20 cellular contexts compared by ENCODE assay signal in genomic region chr2:73088211-73088610, GRCh38. TPM values are rescaled to one million over a fixed set of nuclear protein-coding genes. Genes with fewer than 3 reads are reported as not detected.
DNase-seq lines count a peak whose midpoint lies in the region; ATAC-seq, FAIRE-seq and TF ChIP-seq lines count a peak whose summit lies in the region.
"Had no signal": no experiment of that assay in that cellular context is flagged by ENCODE, and none has a peak within 500 bp of the region (broad histone marks: within the 10 kb centered on the region; RNA-seq: fewer than 3 reads in every experiment).

No MANE protein-coding gene starts in this region.

- H3K4me1 Mint-ChIP-seq in astrocyte (ENCODE audit: low read depth, unreplicated experiment) (peaks cover 66% of the 10 kb centered on the region), nephron progenitor cell (peaks cover 38% of the 10 kb centered on the region), neural progenitor cell (peaks cover 27% of the 10 kb centered on the region)

- H3K79me1 ChIP-seq in IMR-90 (ENCODE audit: low read depth in 1 of 2, low read length in 2 of 2), result peaks cover 34 to 97% of the 10 kb centered on the region in 2 experiments
- peaks cover 14% of the 10 kb centered on the region for H3K79me1 ChIP-seq in mesenchymal stem cell (replicated peaks; ENCODE audit: low read length, poor library complexity, severe bottlenecking)

- no peak for FAIRE-seq in astrocyte (lab: Jason Lieb, UNC)
- FAIRE-seq: GM12878 had no signal

- DNase-seq in IMR-90, result no peak
- no peak for DNase-seq in astrocyte (ENCODE audit: low read depth)
- DNase-seq in mesenchymal stem cell, result no peak
- no peak for DNase-seq in smooth muscle cell (lab: John Stamatoyannopoulos, UW; ENCODE audit: unreplicated experiment)
- DNase-seq in nephron progenitor cell, result no peak
- no peak for DNase-seq in MV-4-11 (lab: John Stamatoyannopoulos, UW)
- no peak for DNase-seq in neural progenitor cell (ENCODE audit: low spot score)
- DNase-seq: Caco-2; CD4-positive, alpha-beta memory T cell; DND-41; H9; NCI-H1092 treated with DMSO at 0.1 percent for 48 hours; NCI-H1436 treated with DMSO at 0.1 percent for 48 hours; NCI-H1930; NCI-H510A; PC-9; RPMI8226; SIG-M5 had no signal

- no peak overlapping the region for H3K56ac ChIP-seq in IMR-90 (ENCODE audit: extremely low read depth, insufficient read depth, low read length)

- dilution Hi-C loops in IMR-90 (cut with HindIII; ENCODE audit: low sequenced_read_pairs, unreplicated experiment), result no loop called here

- H3K9me3 ChIP-seq in IMR-90 (ENCODE audit: control insufficient read depth, insufficient read depth, low read length), result no peaks in the 10 kb centered on the region
- no peaks in the 10 kb centered on the region for H3K9me3 ChIP-seq in astrocyte (ENCODE audit: insufficient read depth, low read depth, low read length)
- no peaks in the 10 kb centered on the region for H3K9me3 ChIP-seq in mesenchymal stem cell (ENCODE audit: control insufficient read depth, low read length)
- no peaks in the 10 kb centered on the region for H3K9me3 ChIP-seq in smooth muscle cell (replicated peaks; ENCODE audit: low read depth)
- H3K9me3 ChIP-seq in neural progenitor cell (ENCODE audit: low read depth), result no peaks in the 10 kb centered on the region
- H3K9me3 ChIP-seq: BLaER1 treated with 17β-estradiol and CSF1 and Interleukin-3, amounts not matched to agents 10 nM and 100 nM; Caco-2 had no signal

- no peak for TF ChIP-seq RAD21 in IMR-90 (IDR thresholded peaks at IDR 0.05; ENCODE audit: low read length)

- H3K14ac ChIP-seq in IMR-90 (replicated peaks; ENCODE audit: low read depth, low read length), result no peak overlapping the region
- H3K14ac ChIP-seq in mesenchymal stem cell (ENCODE audit: low read length in 2 of 2), result no peak overlapping the region

- no peak overlapping the region for H2AFZ ChIP-seq in IMR-90 (replicated peaks; ENCODE audit: low read length, poor library complexity)
- no peak overlapping the region for H2AFZ ChIP-seq in astrocyte (ENCODE audit: low read depth, low read length)
- no peak overlapping the region for H2AFZ ChIP-seq in mesenchymal stem cell (ENCODE audit: low read depth, low read length)
- H2AFZ ChIP-seq in smooth muscle cell (ENCODE audit: low read depth), result no peak overlapping the region
- H2AFZ ChIP-seq in neural progenitor cell (replicated peaks), result no peak overlapping the region
- H2AFZ ChIP-seq: PC-9 had no signal

- H3K27me3 Mint-ChIP-seq in astrocyte (ENCODE audit: low read depth, unreplicated experiment) (no peaks in the 10 kb centered on the region), nephron progenitor cell (ENCODE audit: low read depth, poor library complexity) (peaks cover 10% of the 10 kb centered on the region), neural progenitor cell (ENCODE audit: insufficient read depth, low read depth) (peaks cover 2% of the 10 kb centered on the region)
- H3K27me3 Mint-ChIP-seq: CD4-positive, alpha-beta memory T cell had no signal

- BruUV-seq in IMR-90 (replicated peaks; lab: Mats Ljungman, UMichigan), result no TSS peak

- no peak for ATAC-seq in IMR-90 (ENCODE audit: low read depth)
- ATAC-seq: GM12878 had no signal

- H3K9ac ChIP-seq in IMR-90 (ENCODE audit: low read depth, low read length), result no peak overlapping the region
- H3K9ac ChIP-seq in astrocyte (ENCODE audit: low read length), result peak overlapping the region; percentile 83
- H3K9ac ChIP-seq in mesenchymal stem cell (ENCODE audit: low read length), result peak overlapping the region; percentile 74
- peak overlapping the region; percentile 67 for H3K9ac ChIP-seq in smooth muscle cell (ENCODE audit: low read depth)
- no peak overlapping the region for H3K9ac ChIP-seq in neural progenitor cell

- no peak overlapping the region; a peak in 1 of 4 replicates for H4K8ac ChIP-seq in IMR-90 (ENCODE audit: low read depth in 2 of 2, low read length in 2 of 2)
- no peak overlapping the region for H4K8ac ChIP-seq in mesenchymal stem cell (ENCODE audit: low read length)

- no peak overlapping the region for H2BK20ac ChIP-seq in IMR-90 (ENCODE audit: low read depth, low read length)

- H3K36me3 ChIP-seq in IMR-90 (ENCODE audit: control insufficient read depth, insufficient read depth, low read length), result peaks cover 35% of the 10 kb centered on the region
- peaks cover 5% of the 10 kb centered on the region for H3K36me3 ChIP-seq in astrocyte (ENCODE audit: insufficient read depth, low read length)
- peaks cover 42 to 47% of the 10 kb centered on the region in 2 experiments for H3K36me3 ChIP-seq in mesenchymal stem cell (ENCODE audit: control insufficient read depth in 1 of 2, insufficient read depth in 2 of 2, low read depth in 1 of 2, low read length in 2 of 2)
- H3K36me3 ChIP-seq in smooth muscle cell (ENCODE audit: low read depth), result no peaks in the 10 kb centered on the region
- H3K36me3 ChIP-seq in neural progenitor cell, result no peaks in the 10 kb centered on the region

- peaks cover 10% of the 10 kb centered on the region for H3K36me3 Mint-ChIP-seq in astrocyte (ENCODE audit: low read depth, unreplicated experiment)
- H3K36me3 Mint-ChIP-seq in nephron progenitor cell (ENCODE audit: low read depth), result no peaks in the 10 kb centered on the region
- H3K36me3 Mint-ChIP-seq in neural progenitor cell, result no peaks in the 10 kb centered on the region

- H3K9me3 Mint-ChIP-seq in astrocyte (ENCODE audit: unreplicated experiment) (no peaks in the 10 kb centered on the region), nephron progenitor cell (no peaks in the 10 kb centered on the region), neural progenitor cell (no peaks in the 10 kb centered on the region)
- H3K9me3 Mint-ChIP-seq: CD4-positive, alpha-beta memory T cell; H9 had no signal

- POLR2A ChIA-PET in IMR-90 (lab: Charles Lee; ENCODE audit: unreplicated experiment), result no interaction called here

- H2AK5ac ChIP-seq in IMR-90 (ENCODE audit: low read depth, low read length) (0 out of 2 replicates have a peak overlapping the region, but pooled peaks have one; percentile 4), mesenchymal stem cell (ENCODE audit: low read length, severe bottlenecking) (peak overlapping the region; percentile 51)

- CTCF ChIA-PET in IMR-90 (lab: Yijun Ruan, JAX), result interaction anchor here (0.6 to 1.9 kb wide), 2 partner anchors 39 to 68 kb away, joined by 3 to 5 read pairs; no protein-coding TSS in a partner anchor

- TF ChIP-seq CTCF in IMR-90 (conservative IDR thresholded peaks at IDR 0.05; ENCODE audit: low read depth, low read length), result no peak
- no peak for TF ChIP-seq CTCF in astrocyte (IDR thresholded peaks at IDR 0.05; ENCODE audit: insufficient read depth, low read depth, low read length)
- no peak for TF ChIP-seq CTCF in smooth muscle cell (IDR thresholded peaks at IDR 0.05; ENCODE audit: borderline replicate concordance, insufficient read depth, poor library complexity, severe bottlenecking)
- no peak for TF ChIP-seq CTCF in nephron progenitor cell (IDR thresholded peaks at IDR 0.05)
- no peak for TF ChIP-seq CTCF in neural progenitor cell (IDR thresholded peaks at IDR 0.05)

- H3K79me2 ChIP-seq in astrocyte (ENCODE audit: insufficient read depth, low read length), result peaks cover 96% of the 10 kb centered on the region
- H3K79me2 ChIP-seq in smooth muscle cell (ENCODE audit: low read depth), result peaks cover 37% of the 10 kb centered on the region
- H3K79me2 ChIP-seq in neural progenitor cell (ENCODE audit: low read depth), result no peaks in the 10 kb centered on the region

- H3F3A ChIP-seq in smooth muscle cell (ENCODE audit: low read depth) (peaks cover 25% of the 10 kb centered on the region), neural progenitor cell (ENCODE audit: low read depth) (no peaks in the 10 kb centered on the region)

- no peak overlapping the region for H2BK15ac ChIP-seq in IMR-90 (ENCODE audit: low read depth, low read length)
- no peak overlapping the region for H2BK15ac ChIP-seq in mesenchymal stem cell (ENCODE audit: low read depth, poor library complexity, severe bottlenecking)

- H3K27me3 ChIP-seq in IMR-90 (ENCODE audit: control insufficient read depth, insufficient read depth, low read length), result no peaks in the 10 kb centered on the region
- H3K27me3 ChIP-seq in astrocyte (ENCODE audit: insufficient read depth, low read length), result no peaks in the 10 kb centered on the region
- H3K27me3 ChIP-seq in mesenchymal stem cell (ENCODE audit: control insufficient read depth in 1 of 2, insufficient read depth in 1 of 2, low read length in 2 of 2), result no peaks in the 10 kb centered on the region
- no peaks in the 10 kb centered on the region for H3K27me3 ChIP-seq in smooth muscle cell (ENCODE audit: low read depth)
- H3K27me3 ChIP-seq in neural progenitor cell, result no peaks in the 10 kb centered on the region
- H3K27me3 ChIP-seq: BLaER1 treated with 17β-estradiol and CSF1 and Interleukin-3, amounts not matched to agents 10 nM and 100 nM had no signal

- no peak overlapping the region for H2BK120ac ChIP-seq in IMR-90 (ENCODE audit: low read depth, low read length)
- H2BK120ac ChIP-seq in mesenchymal stem cell (ENCODE audit: low read depth, low read length), result no peak overlapping the region

- no peak overlapping the region for H2BK12ac ChIP-seq in mesenchymal stem cell (ENCODE audit: low read length in 2 of 2)

- H4K91ac ChIP-seq in IMR-90 (ENCODE audit: insufficient read depth, low read depth, low read length) (no peak overlapping the region), mesenchymal stem cell (ENCODE audit: low read length) (no peak overlapping the region)

- H3K27ac ChIP-seq in IMR-90 (ENCODE audit: insufficient read depth, low read length) (no peak overlapping the region), astrocyte (ENCODE audit: low read depth, low read length) (no peak overlapping the region), mesenchymal stem cell (ENCODE audit: low read length, poor library complexity, severe bottlenecking) (no peak overlapping the region), smooth muscle cell (ENCODE audit: low read depth) (peak overlapping the region; percentile 90), neural progenitor cell (no peak overlapping the region)
- H3K27ac ChIP-seq: BLaER1 treated with 17β-estradiol and CSF1 and Interleukin-3, amounts not matched to agents 10 nM and 100 nM; PC-9 had no signal

- H3K18ac ChIP-seq in IMR-90 (ENCODE audit: low read depth, low read length), result no peak overlapping the region
- H3K18ac ChIP-seq in mesenchymal stem cell (ENCODE audit: low read depth in 1 of 2, low read length in 2 of 2), result no peak overlapping the region

- H3K4me3 Mint-ChIP-seq in astrocyte (ENCODE audit: unreplicated experiment) (no peak overlapping the region), nephron progenitor cell (no peak overlapping the region), neural progenitor cell (no peak overlapping the region)
- H3K4me3 Mint-ChIP-seq: CD4-positive, alpha-beta memory T cell; H9 had no signal

- H4K20me1 ChIP-seq in IMR-90 (ENCODE audit: insufficient read depth, low read length), result peaks cover 72% of the 10 kb centered on the region
- peaks cover 76% of the 10 kb centered on the region for H4K20me1 ChIP-seq in astrocyte (ENCODE audit: insufficient read depth, low read length)
- peaks cover 74% of the 10 kb centered on the region for H4K20me1 ChIP-seq in smooth muscle cell (ENCODE audit: low read depth)
- peaks cover 8% of the 10 kb centered on the region for H4K20me1 ChIP-seq in neural progenitor cell (ENCODE audit: low read depth)

- H3K9me1 ChIP-seq in IMR-90 (ENCODE audit: insufficient read depth, low read length), result peaks cover 39% of the 10 kb centered on the region

- 95% methylated on average over 8 of the region's 12 CpGs; no CpG with 5 or more reads in 1 of the 2 experiments for WGBS in IMR-90 (ENCODE audit: extremely low coverage in 2 of 2, insufficient read length in 1 of 2), 2 experiments
- over 99% methylated on average over 12 of the region's 12 CpGs for WGBS in mesenchymal stem cell
- 94% methylated on average over 12 of the region's 12 CpGs for WGBS in smooth muscle cell (ENCODE audit: low lambda C conversion rate)

- H3K4me2 ChIP-seq in IMR-90 (ENCODE audit: low read depth, low read length), result no peak overlapping the region
- H3K4me2 ChIP-seq in astrocyte (ENCODE audit: low read length), result peak overlapping the region; percentile 78
- no peak overlapping the region for H3K4me2 ChIP-seq in mesenchymal stem cell (ENCODE audit: low read length, poor library complexity, severe bottlenecking)
- no peak overlapping the region for H3K4me2 ChIP-seq in smooth muscle cell
- H3K4me2 ChIP-seq in neural progenitor cell, result no peak overlapping the region
- H3K4me2 ChIP-seq: BLaER1 treated with 17β-estradiol and CSF1 and Interleukin-3, amounts not matched to agents 10 nM and 100 nM; PC-9 had no signal

- intact Hi-C loops in IMR-90 (cut with micrococcal nuclease), result no loop called here

- H3K4me3 ChIP-seq in IMR-90 (ENCODE audit: insufficient read depth, low read depth, low read length), result no peak overlapping the region
- H3K4me3 ChIP-seq in astrocyte (ENCODE audit: insufficient read depth, low read depth, low read length), result no peak overlapping the region
- H3K4me3 ChIP-seq in mesenchymal stem cell (ENCODE audit: insufficient read depth in 1 of 2, low read depth in 1 of 2, low read length in 2 of 2), result no peak overlapping the region
- H3K4me3 ChIP-seq in smooth muscle cell, result no peak overlapping the region
- no peak overlapping the region for H3K4me3 ChIP-seq in neural progenitor cell
- H3K4me3 ChIP-seq: BLaER1 treated with 17β-estradiol and CSF1 and Interleukin-3, amounts not matched to agents 10 nM and 100 nM; GM12878; PC-9 had no signal

- H3K27ac Mint-ChIP-seq in astrocyte (ENCODE audit: unreplicated experiment) (no peak overlapping the region), nephron progenitor cell (no peak overlapping the region), neural progenitor cell (no peak overlapping the region)
- H3K27ac Mint-ChIP-seq: CD4-positive, alpha-beta memory T cell; H9 had no signal

- peak overlapping the region; percentile 9 for H2AK9ac ChIP-seq in IMR-90 (replicated peaks; ENCODE audit: low read depth, low read length, poor library complexity)

- in situ Hi-C loops in IMR-90 (cut with MboI; ENCODE audit: low sequenced_read_pairs), result loop anchor here (5.0 kb wide), 1 partner anchor 69 kb away; no protein-coding TSS in a partner anchor

- no peak overlapping the region for H2BK5ac ChIP-seq in IMR-90 (ENCODE audit: low read depth, low read length, poor library complexity, severe bottlenecking)
- H2BK5ac ChIP-seq in mesenchymal stem cell (ENCODE audit: low read depth, low read length, poor library complexity, severe bottlenecking), result no peak overlapping the region

- H4K5ac ChIP-seq in IMR-90 (ENCODE audit: low read depth, low read length), result no peak overlapping the region

- no peak for TF ChIP-seq POLR2A in IMR-90 (IDR thresholded peaks at IDR 0.05; ENCODE audit: low read depth, low read length)

- H3K23ac ChIP-seq in IMR-90 (ENCODE audit: low read depth, low read length) (no peak overlapping the region), mesenchymal stem cell (ENCODE audit: low read length in 2 of 2) (no peak overlapping the region)

- H3K4ac ChIP-seq in IMR-90 (ENCODE audit: low read depth, low read length), result 0 out of 2 replicates have a peak overlapping the region, but pooled peaks have one; percentile 100
- H3K4ac ChIP-seq in mesenchymal stem cell (ENCODE audit: low read depth in 1 of 2, low read length in 2 of 2), result no peak overlapping the region

- peaks cover 44% of the 10 kb centered on the region for H3K4me1 ChIP-seq in IMR-90 (ENCODE audit: control insufficient read depth, insufficient read depth, low read length)
- peaks cover 52% of the 10 kb centered on the region for H3K4me1 ChIP-seq in astrocyte (ENCODE audit: insufficient read depth, low read length)
- H3K4me1 ChIP-seq in mesenchymal stem cell (ENCODE audit: control insufficient read depth, insufficient read depth, low read depth, low read length), result peaks cover 85% of the 10 kb centered on the region
- peaks cover 32% of the 10 kb centered on the region for H3K4me1 ChIP-seq in smooth muscle cell (ENCODE audit: low read depth)
- H3K4me1 ChIP-seq in neural progenitor cell, result no peaks in the 10 kb centered on the region

RNA-seq across cellular contexts. Expression of gene SFXN5, which starts 16.7 kb away (rescaled TPM):
- total RNA-seq in IMR-90 (2012; rRNA removed) (8.3 and 8.6 TPM in 2 replicates), astrocyte (14.9 and 15.9 TPM in 2 replicates), smooth muscle cell (6.9 and 8.8 TPM in 2 replicates), neural progenitor cell (ENCODE audit: low replicate concordance) (3.4 and 7.3 TPM in 2 replicates)
- polyA plus RNA-seq in IMR-90 (2012; rRNA removed) (14.3 and 17.0 TPM in 2 replicates), smooth muscle cell (8.3 and 19.2 TPM in 2 replicates)
- 7.1 and 7.6 TPM in 2 replicates for polyA plus RNA-seq in IMR-90 (2012; cell fraction: cytosol; rRNA removed)
- polyA plus RNA-seq in IMR-90 (2012; cell fraction: nucleus; rRNA removed; ENCODE audit: low replicate concordance), result 48.0 and 54.3 TPM in 2 replicates
- polyA plus RNA-seq in mesenchymal stem cell (2013, experiment 1 of 2), result 9.9 TPM
- polyA plus RNA-seq in mesenchymal stem cell (2013, experiment 2 of 2), result 9.8 TPM

RNA-seq across cellular contexts. Expression of gene RAB11FIP5, which starts 24.5 kb away (rescaled TPM):
- total RNA-seq in IMR-90 (2012; rRNA removed) (21.4 and 21.5 TPM in 2 replicates), astrocyte (56.0 and 70.5 TPM in 2 replicates), smooth muscle cell (23.3 and 24.3 TPM in 2 replicates), neural progenitor cell (ENCODE audit: low replicate concordance) (4.2 and 6.8 TPM in 2 replicates)
- polyA plus RNA-seq in IMR-90 (2012; rRNA removed) (34.5 and 36.0 TPM in 2 replicates), smooth muscle cell (31.3 and 32.0 TPM in 2 replicates)
- 28.4 and 35.6 TPM in 2 replicates for polyA plus RNA-seq in IMR-90 (2012; cell fraction: cytosol; rRNA removed)
- polyA plus RNA-seq in IMR-90 (2012; cell fraction: nucleus; rRNA removed; ENCODE audit: low replicate concordance), result 30.1 and 35.6 TPM in 2 replicates
- 19.7 TPM for polyA plus RNA-seq in mesenchymal stem cell (2013, experiment 1 of 2)
- polyA plus RNA-seq in mesenchymal stem cell (2013, experiment 2 of 2), result 18.7 TPM

Comparison
In these comparisons a context has a peak if more than half of its experiments do, and no peak if none do; other contexts are left out.
1. H3K9ac ChIP-seq: peak in astrocyte (single experiment), mesenchymal stem cell (single experiment) and smooth muscle cell (single experiment); none in IMR-90 (single experiment) and neural progenitor cell (single experiment).